Comparison of ENCODE assay signal across 8 cellular contexts in the genomic region with DNA sequence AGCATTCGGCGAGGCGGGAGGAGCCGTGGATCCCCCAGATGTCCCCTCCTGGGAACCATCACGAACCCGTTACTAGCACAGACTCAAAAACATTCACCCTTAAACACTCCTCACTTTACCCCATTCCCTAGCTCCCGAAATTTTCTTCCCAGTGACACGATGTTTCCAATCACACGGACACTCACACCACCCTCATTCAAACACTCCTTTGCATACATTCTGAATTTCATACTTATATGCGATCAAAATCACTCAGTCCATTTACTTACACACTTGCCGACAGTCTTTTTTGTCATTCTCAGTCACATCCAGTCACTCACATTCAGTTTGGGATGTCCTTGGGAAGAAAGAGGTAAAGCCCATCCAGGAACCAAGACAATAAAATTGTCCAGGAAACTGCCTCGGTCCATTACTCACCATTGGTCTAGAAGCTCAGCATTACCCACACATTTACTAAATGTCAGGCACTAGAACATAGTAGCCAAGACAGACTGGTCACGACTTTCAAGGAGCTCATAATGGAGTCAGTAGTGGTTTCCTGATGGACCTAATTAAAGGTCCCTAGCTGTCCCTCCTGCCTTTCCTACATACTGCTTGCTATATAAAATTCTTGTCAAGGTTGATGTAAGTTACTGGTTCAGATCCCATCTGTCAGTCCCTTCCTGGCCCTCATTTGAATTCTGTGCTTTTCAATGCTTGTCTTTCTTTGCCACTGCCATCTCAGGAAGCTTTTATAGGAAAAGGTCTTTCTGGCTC. TPM values are rescaled to one million over a fixed set of nuclear protein-coding genes. Genes with fewer than 3 reads are reported as not detected.
DNase-seq lines count a peak whose midpoint lies in the region; ATAC-seq, FAIRE-seq and TF ChIP-seq lines count a peak whose summit lies in the region.

No MANE protein-coding gene starts in this region.

- POLR2A ChIA-PET in activated naive CD8-positive, alpha-beta T cell treated with anti-CD3 and anti-CD28 coated beads, Interleukin-2, amount 10 ng/mL, durations not matched to agents 7 days and 5 days (lab: Charles Lee): interaction anchor here (0.8 to 3.1 kb wide), 5 partner anchors 8 to 146 kb away, joined by 3 to 23 read pairs (median 5); partner anchors contain the start of genes EIF4EBP3, SRA1 and ZMAT2

- H3K27me3 ChIP-seq in BLaER1 treated with 17β-estradiol and CSF1 and Interleukin-3, amounts not matched to agents 10 nM and 100 nM: peaks cover 35 to 53% (median 48%) of the 10 kb centered on the region in 11 experiments
- H3K27me3 ChIP-seq in layer of hippocampus (ENCODE audit: control insufficient read depth, insufficient read depth, low read length) (no peaks in the 10 kb centered on the region), thoracic aorta (replicated peaks; ENCODE audit: insufficient read depth) (no peaks in the 10 kb centered on the region)

- peak overlapping the region; percentile 95 for H3K4me3 Mint-ChIP-seq in HFFc6
- peak overlapping the region; percentile 89 for H3K4me3 Mint-ChIP-seq in activated naive CD8-positive, alpha-beta T cell treated with anti-CD3 and anti-CD28 coated beads, Interleukin-2, amount 10 ng/mL, durations not matched to agents 7 days and 5 days

- H3K36me3 Mint-ChIP-seq in HFFc6 (ENCODE audit: low read depth): peaks cover 14% of the 10 kb centered on the region
- peaks cover 22% of the 10 kb centered on the region for H3K36me3 Mint-ChIP-seq in activated naive CD8-positive, alpha-beta T cell treated with anti-CD3 and anti-CD28 coated beads, Interleukin-2, amount 10 ng/mL, durations not matched to agents 7 days and 5 days

- intact Hi-C loops in sciatic nerve (cut with DNase I): loop anchor here (5.0 kb wide), 1 partner anchor 77 kb away; no protein-coding TSS in a partner anchor

- peak overlapping the region; percentile 94 for H3K27ac Mint-ChIP-seq in HFFc6
- H3K27ac Mint-ChIP-seq in activated naive CD8-positive, alpha-beta T cell treated with anti-CD3 and anti-CD28 coated beads, Interleukin-2, amount 10 ng/mL, durations not matched to agents 7 days and 5 days: peak overlapping the region; percentile 98

- peak overlapping the region; percentile 59 to 98 (median 79) for H3K4me2 ChIP-seq in BLaER1 treated with 17β-estradiol and CSF1 and Interleukin-3, amounts not matched to agents 10 nM and 100 nM

- no peak for ATAC-seq in activated naive CD8-positive, alpha-beta T cell treated with anti-CD3 and anti-CD28 coated beads, Interleukin-2, amount 10 ng/mL, durations not matched to agents 7 days and 5 days (ENCODE audit: low read depth)
- no peak for ATAC-seq in thoracic aorta (ENCODE audit: insufficient number of reproducible peaks, low FRiP score, low read depth)
- no peak for ATAC-seq in GM18858 (IDR thresholded peaks at IDR 0.05; ENCODE audit: unreplicated experiment)
- ATAC-seq in sciatic nerve: no peak

- peak overlapping the region; percentile 71 to 86 (median 80) for H3K27ac ChIP-seq in BLaER1 treated with 17β-estradiol and CSF1 and Interleukin-3, amounts not matched to agents 10 nM and 100 nM
- H3K27ac ChIP-seq in layer of hippocampus (ENCODE audit: low read depth, low read length): peak overlapping the region; percentile 97
- H3K27ac ChIP-seq in thoracic aorta: peak overlapping the region; percentile 87 to 90

- peak overlapping the region; percentile 65 to 98 (median 79) for H3K9ac ChIP-seq in BLaER1 treated with 17β-estradiol and CSF1 and Interleukin-3, amounts not matched to agents 10 nM and 100 nM

- H3K9me3 Mint-ChIP-seq in HFFc6: no peaks in the 10 kb centered on the region
- H3K9me3 Mint-ChIP-seq in activated naive CD8-positive, alpha-beta T cell treated with anti-CD3 and anti-CD28 coated beads, Interleukin-2, amount 10 ng/mL, durations not matched to agents 7 days and 5 days: no peaks in the 10 kb centered on the region

- FAIRE-seq in HTR-8/SVneo (lab: Jason Lieb, UNC): no peak

- H3K9me3 ChIP-seq in BLaER1 treated with 17β-estradiol and CSF1 and Interleukin-3, amounts not matched to agents 10 nM and 100 nM (replicated peaks in 1 of 11): peaks cover 7 to 27% (median 19%) of the 10 kb centered on the region in 11 experiments; a peak in 21 of 22 replicates
- H3K9me3 ChIP-seq in thoracic aorta: no peaks in the 10 kb centered on the region

- no peak for TF ChIP-seq CTCF in HFFc6 (IDR thresholded peaks at IDR 0.05)
- TF ChIP-seq CTCF in thoracic aorta (IDR thresholded peaks at IDR 0.05): no peak

- H3K4me1 Mint-ChIP-seq in HFFc6 (ENCODE audit: low read depth): peaks cover 27% of the 10 kb centered on the region
- H3K4me1 Mint-ChIP-seq in activated naive CD8-positive, alpha-beta T cell treated with anti-CD3 and anti-CD28 coated beads, Interleukin-2, amount 10 ng/mL, durations not matched to agents 7 days and 5 days: peaks cover 41% of the 10 kb centered on the region

- H3K4me1 ChIP-seq in BLaER1 treated with 17β-estradiol and CSF1 and Interleukin-3, amounts not matched to agents 10 nM and 100 nM: peaks cover 27 to 88% (median 56%) of the 10 kb centered on the region in 10 experiments
- peaks cover 13 to 70% of the 10 kb centered on the region in 2 donors for H3K4me1 ChIP-seq in thoracic aorta (ENCODE audit: control insufficient read depth in 1 of 2, low read depth in 2 of 2)

- no peaks in the 10 kb centered on the region; the same call in 1 of the 2 replicates for H3K27me3 Mint-ChIP-seq in HFFc6 (ENCODE audit: insufficient read depth)
- no peaks in the 10 kb centered on the region for H3K27me3 Mint-ChIP-seq in activated naive CD8-positive, alpha-beta T cell treated with anti-CD3 and anti-CD28 coated beads, Interleukin-2, amount 10 ng/mL, durations not matched to agents 7 days and 5 days

- H4K20me1 ChIP-seq in BLaER1 treated with 17β-estradiol and CSF1 and Interleukin-3, amounts not matched to agents 10 nM and 100 nM: peaks cover 0 to 4% (median 0%) of the 10 kb centered on the region in 11 experiments; a peak in 1 of 22 replicates

- peaks cover 6 to 57% (median 23%) of the 10 kb centered on the region in 11 experiments; a peak in 20 of 22 replicates for H3K36me3 ChIP-seq in BLaER1 treated with 17β-estradiol and CSF1 and Interleukin-3, amounts not matched to agents 10 nM and 100 nM
- H3K36me3 ChIP-seq in thoracic aorta: peaks cover 13% of the 10 kb centered on the region

- H3K4me3 ChIP-seq in BLaER1 treated with 17β-estradiol and CSF1 and Interleukin-3, amounts not matched to agents 10 nM and 100 nM: peak overlapping the region; percentile 58 to 73 (median 64)
- H3K4me3 ChIP-seq in thoracic aorta: peak overlapping the region; percentile 79

- DNase-seq in HFFc6 (peak; percentile 35), thoracic aorta (ENCODE audit: low spot score) (no peak), sciatic nerve (ENCODE audit: low spot score) (no peak), HTR-8/SVneo (ENCODE audit: insufficient read length, low spot score) (no peak)
- no peak for DNase-seq in activated naive CD8-positive, alpha-beta T cell treated with anti-CD3 and anti-CD28 coated beads, Interleukin-2, amount 10 ng/mL, durations not matched to agents 7 days and 5 days

RNA-seq across cellular contexts. Expression of gene SLC35A4, which starts 0.6 kb away (rescaled TPM):
- total RNA-seq in HFFc6 (2021; fragmentation: NEBNext Ultra II Directional; extraction: Animal tissue kit (Norgen Biotek cat#: 25700)): 10 to 100 TPM; 64.1 to 72.8 (median 71.2) TPM
- total RNA-seq in activated naive CD8-positive, alpha-beta T cell treated with anti-CD3 and anti-CD28 coated beads, Interleukin-2, amount 10 ng/mL, durations not matched to agents 7 days and 5 days: 10 to 100 TPM; 80.8 to 94.0 TPM
- total RNA-seq in thoracic aorta: 10 to 100 TPM; 21.7 to 40.2 TPM
- total RNA-seq in sciatic nerve: 37.9 TPM

RNA-seq across cellular contexts. Expression of gene APBB3, which starts 0.8 kb away (rescaled TPM):
- 10 to 100 TPM; 11.0 to 13.0 (median 11.7) TPM for total RNA-seq in HFFc6 (2021; fragmentation: NEBNext Ultra II Directional; extraction: Animal tissue kit (Norgen Biotek cat#: 25700))
- 10 to 100 TPM; 41.3 to 47.7 TPM for total RNA-seq in activated naive CD8-positive, alpha-beta T cell treated with anti-CD3 and anti-CD28 coated beads, Interleukin-2, amount 10 ng/mL, durations not matched to agents 7 days and 5 days
- 10 to 100 TPM; 31.3 to 34.9 TPM for total RNA-seq in thoracic aorta
- 43.1 TPM for total RNA-seq in sciatic nerve

RNA-seq across cellular contexts. Expression of gene SRA1, which starts 7.9 kb away (rescaled TPM):
- 10 to 100 TPM; 50.0 to 62.3 (median 59.4) TPM for total RNA-seq in HFFc6 (2021; fragmentation: NEBNext Ultra II Directional; extraction: Animal tissue kit (Norgen Biotek cat#: 25700))
- total RNA-seq in activated naive CD8-positive, alpha-beta T cell treated with anti-CD3 and anti-CD28 coated beads, Interleukin-2, amount 10 ng/mL, durations not matched to agents 7 days and 5 days: 10 to 100 TPM; 34.4 to 36.9 TPM
- total RNA-seq in thoracic aorta (10 to 100 TPM; 29.6 to 34.3 TPM), sciatic nerve (23.2 TPM)

RNA-seq across cellular contexts. Expression of gene EIF4EBP3, which starts 17.7 kb away (rescaled TPM):
- 1 to 10 TPM; 1.8 to 4.0 (median 2.9) TPM for total RNA-seq in HFFc6 (2021; fragmentation: NEBNext Ultra II Directional; extraction: Animal tissue kit (Norgen Biotek cat#: 25700))
- total RNA-seq in activated naive CD8-positive, alpha-beta T cell treated with anti-CD3 and anti-CD28 coated beads, Interleukin-2, amount 10 ng/mL, durations not matched to agents 7 days and 5 days: 10 to 100 TPM; 11.8 to 12.0 TPM
- 1 to 10 TPM in 1 of 2 donors, not detected in 1; 6.0 TPM for total RNA-seq in thoracic aorta
- total RNA-seq in sciatic nerve: 12.6 TPM
